In genomic region chr9:87640385-87640795, GRCh38 we compare ENCODE assay signal across 11 cellular contexts.
DNase-seq lines count a peak whose midpoint lies in the region; ATAC-seq and TF ChIP-seq lines count a peak whose summit lies in the region.
"Had no signal": no experiment of that assay in that cellular context is flagged by ENCODE, and none has a peak within 500 bp of the region (broad histone marks: within the 10 kb centered on the region; RNA-seq: fewer than 3 reads in every experiment).

No MANE protein-coding gene starts in this region.

- POLR2A ChIA-PET in Caco-2 (lab: Charles Lee), result no interaction called here

- no peaks in the 10 kb centered on the region for H4K20me1 ChIP-seq in hepatocyte (ENCODE audit: insufficient read depth, poor library complexity, severe bottlenecking)

- no peak for ATAC-seq in HG03159 (IDR thresholded peaks at IDR 0.05; ENCODE audit: unreplicated experiment)

- no peak overlapping the region for H3K4me3 Mint-ChIP-seq in Caco-2 (ENCODE audit: unreplicated experiment)
- H3K4me3 Mint-ChIP-seq: stimulated activated naive CD8-positive, alpha-beta T cell treated with anti-CD3 and anti-CD28 coated beads, Interleukin-15, Interleukin-2, amounts not matched to agents 100 ng/mL and 50 ng/mL, for 24 hours had no signal

- intact Hi-C loops in Caco-2 (cut with micrococcal nuclease; ENCODE audit: unreplicated experiment), result loop anchor here (5.0 kb wide), 1 partner anchor 303 kb away; no protein-coding TSS in a partner anchor

- peak overlapping the region; percentile 10 for H3K4me2 ChIP-seq in hepatocyte

- H3K27me3 ChIP-seq in hepatocyte (no peaks in the 10 kb centered on the region), Caco-2 (replicated peaks; ENCODE audit: control insufficient read depth, insufficient read depth, low read length) (no peaks in the 10 kb centered on the region)

- DNase-seq in LNCaP clone FGC (ENCODE audit: low read depth), result peak; percentile 23
- peak; percentile 94 for DNase-seq in astrocyte of the hippocampus (ENCODE audit: low read depth, low spot score)
- peak; percentile 50 for DNase-seq in hepatocyte (ENCODE audit: low spot score)
- DNase-seq in skeletal muscle cell (ENCODE audit: low read depth), result peak; percentile 25
- no peak for DNase-seq in activated CD8-positive, alpha-beta memory T cell treated with anti-CD3 and anti-CD28 coated beads for 24 hours
- no peak for DNase-seq in DMS79 (lab: John Stamatoyannopoulos, UW)
- no peak for DNase-seq in Caco-2
- DNase-seq: activated naive CD4-positive, alpha-beta T cell treated with anti-CD3 and anti-CD28 coated beads, Interleukin-2, amount 50 U/mL, for 16 hours; DND-41 had no signal

- WGBS in hepatocyte (ENCODE audit: low lambda C conversion rate, missing lambda C conversion rate), result 45% methylated on average over 5 of the region's 5 CpGs

- no peaks in the 10 kb centered on the region for H3K79me2 ChIP-seq in hepatocyte

- no TSS peak for BruUV-seq in Caco-2 (replicated peaks; lab: Mats Ljungman, UMichigan)

- CTCF ChIA-PET in Caco-2 (lab: Charles Lee), result no interaction called here

- no peaks in the 10 kb centered on the region for H3K27me3 Mint-ChIP-seq in Caco-2 (ENCODE audit: insufficient read depth, unreplicated experiment)

- H3K36me3 Mint-ChIP-seq in Caco-2 (ENCODE audit: insufficient read depth, unreplicated experiment), result peaks cover 28% of the 10 kb centered on the region

- H3K36me3 ChIP-seq in hepatocyte (replicated peaks; ENCODE audit: insufficient read depth, low read depth), result no peaks in the 10 kb centered on the region
- no peaks in the 10 kb centered on the region for H3K36me3 ChIP-seq in Caco-2 (ENCODE audit: control insufficient read depth, insufficient read depth, low read length)

- H3K27ac ChIP-seq in hepatocyte, result peak overlapping the region; percentile 14

- H3K4me1 Mint-ChIP-seq in Caco-2 (ENCODE audit: low read depth, unreplicated experiment), result no peaks in the 10 kb centered on the region

- H3K4me1 ChIP-seq in hepatocyte (ENCODE audit: insufficient read depth) (peaks cover 25% of the 10 kb centered on the region), Caco-2 (no peaks in the 10 kb centered on the region)

- no peak overlapping the region for H3K27ac Mint-ChIP-seq in Caco-2 (ENCODE audit: unreplicated experiment)
- H3K27ac Mint-ChIP-seq: stimulated activated naive CD8-positive, alpha-beta T cell treated with anti-CD3 and anti-CD28 coated beads, Interleukin-15, Interleukin-2, amounts not matched to agents 100 ng/mL and 50 ng/mL, for 24 hours had no signal

- H3K9me3 ChIP-seq in hepatocyte (ENCODE audit: low read depth) (no peaks in the 10 kb centered on the region), Caco-2 (no peaks in the 10 kb centered on the region)

- H3K4me3 ChIP-seq in LNCaP clone FGC (ENCODE audit: low read depth, low read length) (no peak overlapping the region), hepatocyte (no peak overlapping the region), skeletal muscle cell (ENCODE audit: low read depth, low read length) (no peak overlapping the region), Caco-2 (ENCODE audit: low read depth, low read length) (no peak overlapping the region)

- H3K9me2 ChIP-seq in hepatocyte (replicated peaks; ENCODE audit: insufficient read depth), result no peaks in the 10 kb centered on the region

- no peak for TF ChIP-seq CTCF in LNCaP clone FGC (IDR thresholded peaks at IDR 0.05; ENCODE audit: control insufficient read depth, extremely low read depth, insufficient read depth)
- no peak for TF ChIP-seq CTCF in hepatocyte (IDR thresholded peaks at IDR 0.05; ENCODE audit: poor library complexity)
- TF ChIP-seq CTCF in Caco-2 (IDR thresholded peaks at IDR 0.05; ENCODE audit: insufficient read depth in 1 of 2, low read depth in 1 of 2, low read length in 1 of 2, severe bottlenecking in 1 of 2, unreplicated experiment in 1 of 2), result no peak

- no peak overlapping the region for H2AFZ ChIP-seq in hepatocyte

- no peaks in the 10 kb centered on the region for H3K9me3 Mint-ChIP-seq in Caco-2 (ENCODE audit: unreplicated experiment)
- H3K9me3 Mint-ChIP-seq: stimulated activated naive CD8-positive, alpha-beta T cell treated with anti-CD3 and anti-CD28 coated beads, Interleukin-15, Interleukin-2, amounts not matched to agents 100 ng/mL and 50 ng/mL, for 24 hours had no signal

Comparison
In these comparisons a context has a peak if more than half of its experiments do, and no peak if none do; other contexts are left out.
1. DNase-seq: peak in LNCaP clone FGC (single experiment), astrocyte of the hippocampus (single experiment), hepatocyte (single experiment) and skeletal muscle cell (single experiment); none in activated CD8-positive, alpha-beta memory T cell treated with anti-CD3 and anti-CD28 coated beads for 24 hours (single experiment), DMS79 (single experiment) and Caco-2 (0 of 2).